13 cellular contexts compared by ENCODE assay signal in the genomic region with DNA sequence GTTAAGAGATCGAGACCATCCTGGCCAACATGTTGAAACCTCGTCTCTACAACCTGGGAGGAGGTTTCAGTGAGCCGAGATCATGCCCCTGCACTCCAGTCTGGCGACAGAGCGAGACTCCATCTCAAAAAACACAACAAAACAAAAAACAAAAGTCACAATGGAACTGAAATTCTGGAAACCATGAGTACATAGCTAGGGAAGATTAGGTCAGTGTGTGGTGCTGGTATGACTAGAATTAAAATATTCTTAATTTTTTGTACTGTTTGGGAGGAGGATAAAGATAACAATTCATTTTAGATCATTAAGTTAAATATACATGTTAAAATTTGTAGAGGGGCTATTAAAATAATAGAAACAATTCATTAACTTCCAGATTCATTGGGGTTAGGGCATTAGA.
"Had no signal": no experiment of that assay in that cellular context is flagged by ENCODE, and none has a peak within 500 bp of the region (broad histone marks: within the 10 kb centered on the region; RNA-seq: fewer than 3 reads in every experiment).

No MANE protein-coding gene starts in this region.

- H3K27me3 ChIP-seq: right atrium auricular region had no signal

- H3K4me1 ChIP-seq: right atrium auricular region had no signal

- H3K4me3 ChIP-seq: right atrium auricular region had no signal

- H3K36me3 ChIP-seq: right atrium auricular region had no signal

- ATAC-seq: effector memory CD8-positive, alpha-beta T cell; stimulated activated naive B cell treated with anti-CD40 and anti-IgM and Interleukin-4, amounts not matched to agents 10 μg/mL and 1 μg/mL and 100 μg/mL, for 72 hours had no signal

- H3K4me1 Mint-ChIP-seq: central memory CD8-positive, alpha-beta T cell had no signal

- H3K9me3 Mint-ChIP-seq: activated T-cell treated with anti-CD3 and anti-CD28 coated beads, Interleukin-2, amount 50 U/mL, for 72 hours; central memory CD8-positive, alpha-beta T cell; dendritic cell treated with granulocyte-macrophage colony-stimulating factor and Interleukin-4, amounts not matched to agents 40 ng/mL and 50 ng/mL, for 4 days; effector memory CD8-positive, alpha-beta T cell; naive B cell; stimulated activated naive B cell treated with anti-CD40 and anti-IgM and Interleukin-4, amounts not matched to agents 10 μg/mL and 1 μg/mL and 100 μg/mL, for 72 hours had no signal

- H3K9me3 ChIP-seq: right atrium auricular region had no signal

- H3K4me3 Mint-ChIP-seq: activated T-cell treated with anti-CD3 and anti-CD28 coated beads, Interleukin-2, amount 50 U/mL, for 72 hours; central memory CD8-positive, alpha-beta T cell; dendritic cell treated with granulocyte-macrophage colony-stimulating factor and Interleukin-4, amounts not matched to agents 40 ng/mL and 50 ng/mL, for 4 days; effector memory CD8-positive, alpha-beta T cell; naive B cell; stimulated activated naive B cell treated with anti-CD40 and anti-IgM and Interleukin-4, amounts not matched to agents 10 μg/mL and 1 μg/mL and 100 μg/mL, for 72 hours had no signal

- DNase-seq: activated CD4-positive, alpha-beta T cell treated with anti-CD3 and anti-CD28 coated beads, Interleukin-2, amount 50 U/mL, for 48 hours; activated naive CD4-positive, alpha-beta T cell; activated T-cell treated with anti-CD3 and anti-CD28 coated beads, Interleukin-2, amount 50 U/mL, for 72 hours; effector memory CD8-positive, alpha-beta T cell; hippocampal formation; midbrain; naive B cell; posterior cingulate gyrus; stimulated activated CD4-positive, alpha-beta T cell treated with anti-CD3 and anti-CD28 coated beads, Interleukin-2, amount 100 ng/mL, for 24 hours; stimulated activated naive B cell treated with anti-CD40 and anti-IgM and Interleukin-4, amounts not matched to agents 10 μg/mL and 1 μg/mL and 100 μg/mL, for 72 hours had no signal

- H3K27ac Mint-ChIP-seq: dendritic cell treated with granulocyte-macrophage colony-stimulating factor and Interleukin-4, amounts not matched to agents 40 ng/mL and 50 ng/mL, for 4 days; effector memory CD8-positive, alpha-beta T cell had no signal

- H3K27ac ChIP-seq: right atrium auricular region had no signal

- H3K27me3 Mint-ChIP-seq: central memory CD8-positive, alpha-beta T cell; dendritic cell treated with granulocyte-macrophage colony-stimulating factor and Interleukin-4, amounts not matched to agents 40 ng/mL and 50 ng/mL, for 4 days; effector memory CD8-positive, alpha-beta T cell; naive B cell; stimulated activated naive B cell treated with anti-CD40 and anti-IgM and Interleukin-4, amounts not matched to agents 10 μg/mL and 1 μg/mL and 100 μg/mL, for 72 hours had no signal
